ENCODE assay signal across 11 cellular contexts in the genomic region with DNA sequence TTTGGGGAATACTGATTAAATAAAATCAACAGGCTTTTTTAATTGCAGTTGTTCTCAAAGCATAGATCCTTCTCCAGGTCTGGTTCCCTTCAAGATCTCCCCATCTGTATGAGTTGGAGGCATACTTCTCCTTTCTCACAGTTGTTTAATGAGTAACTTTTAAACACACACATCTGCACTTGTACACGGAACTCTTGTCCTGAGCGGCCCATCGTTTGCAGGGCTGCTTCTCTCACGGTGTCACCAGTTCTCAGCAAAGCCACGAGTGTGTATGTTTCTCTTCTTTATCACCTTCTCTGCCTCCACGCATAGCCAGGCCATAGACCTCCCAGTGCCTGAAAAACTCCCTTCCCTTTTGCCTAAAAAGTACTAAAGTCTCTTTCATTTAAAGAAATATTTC.
DNase-seq lines count a peak whose midpoint lies in the region; ATAC-seq and TF ChIP-seq lines count a peak whose summit lies in the region.
"Had no signal": no experiment of that assay in that cellular context is flagged by ENCODE, and none has a peak within 500 bp of the region (broad histone marks: within the 10 kb centered on the region; RNA-seq: fewer than 3 reads in every experiment).

No MANE protein-coding gene starts in this region.

- ATAC-seq in GM18867 (IDR thresholded peaks at IDR 0.05; ENCODE audit: unreplicated experiment) (peak; percentile 80), HG02610 (IDR thresholded peaks at IDR 0.05; ENCODE audit: unreplicated experiment) (peak; percentile 82), HG03457 (IDR thresholded peaks at IDR 0.05; ENCODE audit: unreplicated experiment) (peak; percentile 79), Right ventricle myocardium inferior (no peak)

- H3K4me3 ChIP-seq in Peyer's patch: no peak overlapping the region

- no peaks in the 10 kb centered on the region for H3K27me3 ChIP-seq in Peyer's patch

- H3K36me3 ChIP-seq in Peyer's patch: no peaks in the 10 kb centered on the region

- DNase-seq in mucosa of gallbladder (ENCODE audit: low spot score) (peak; percentile 19), Right ventricle myocardium inferior (ENCODE audit: missing footprints) (no peak), NCI-H526 treated with DMSO at 0.1 percent for 48 hours (lab: John Stamatoyannopoulos, UW) (no peak), Peyer's patch (no peak)
- DNase-seq in activated effector memory CD4-positive, alpha-beta T cell treated with anti-CD3 and anti-CD28 coated beads, Interleukin-2, amount 50 U/mL, for 16 hours: no peak
- DNase-seq: midbrain, NCI-H748 treated with DMSO at 0.1 percent for 48 hours had no signal

- intact Hi-C loops in Right ventricle myocardium inferior (cut with DNase I): no loop called here

- no peaks in the 10 kb centered on the region for H3K9me3 ChIP-seq in Peyer's patch

- TF ChIP-seq CTCF in Peyer's patch (IDR thresholded peaks at IDR 0.05): no peak

- no peak for TF ChIP-seq POLR2A in Peyer's patch (IDR thresholded peaks at IDR 0.05)

- H3K27ac ChIP-seq in Peyer's patch: no peak overlapping the region
- H3K27ac ChIP-seq: C4-2B had no signal

- peaks cover 0 to 11% (median 0%) of the 10 kb centered on the region in 4 donors for H3K4me1 ChIP-seq in Peyer's patch
